In the genomic region with DNA sequence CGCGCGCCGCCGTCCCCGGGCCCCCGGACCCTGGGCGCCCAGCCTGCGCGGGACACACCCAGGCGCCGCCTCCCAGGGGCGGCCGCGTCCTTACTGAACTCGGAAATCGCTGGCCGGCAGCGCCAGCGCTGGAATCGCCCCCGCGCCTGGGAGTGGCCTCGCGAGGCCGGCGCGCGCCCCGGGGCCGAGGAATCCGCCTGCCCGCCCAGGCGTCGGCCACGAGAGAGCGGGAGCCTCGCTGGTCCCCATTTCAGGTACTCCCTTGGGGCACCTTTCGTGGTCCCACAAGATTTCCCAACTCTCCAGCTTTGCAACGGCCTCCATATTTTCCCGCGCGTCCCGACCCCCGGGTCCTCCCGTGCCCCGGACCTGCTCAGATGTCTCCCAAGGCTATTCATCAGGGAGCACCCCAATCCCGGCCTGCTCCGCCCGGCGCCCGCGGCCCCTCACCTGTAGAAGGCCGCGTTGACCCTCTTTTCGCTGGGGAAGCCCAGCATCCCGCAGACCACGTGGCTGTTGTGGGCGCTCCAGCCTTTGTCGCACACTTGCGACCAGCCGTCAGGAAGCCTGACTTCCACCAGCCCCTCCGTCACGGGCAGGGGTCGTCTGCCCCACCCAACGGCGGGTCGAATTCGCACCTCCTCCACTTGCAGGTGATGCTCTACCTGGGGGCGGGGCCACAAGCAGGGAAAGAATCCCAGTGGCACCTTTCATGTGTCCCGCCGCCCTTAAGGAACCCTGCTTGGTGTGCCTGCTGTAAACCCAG, we compare ENCODE assay signal across 8 cellular contexts. TPM values are rescaled to one million over a fixed set of nuclear protein-coding genes. Genes with fewer than 3 reads are reported as not detected.
A peak's percentile ranks its signal among the peaks of the same experiment; 100 is the strongest.
DNase-seq lines count a peak whose midpoint lies in the region; ATAC-seq, FAIRE-seq and TF ChIP-seq lines count a peak whose summit lies in the region.

No MANE protein-coding gene starts in this region.

- no peaks in the 10 kb centered on the region for H3K9me3 Mint-ChIP-seq in T-helper 1 cell treated with Interleukin-12 subunit alpha and Interleukin-12 subunit beta and Interleukin-4 antibody, amounts not matched to agents 30 μg/mL and 1 μg/mL, for 36 hours

- H3K4me1 ChIP-seq in endothelial cell of umbilical vein (ENCODE audit: control insufficient read depth, extremely low read depth, insufficient read depth, low read length) (peaks cover 14% of the 10 kb centered on the region), mucosa of rectum (ENCODE audit: control insufficient read depth in 2 of 2, insufficient read depth in 2 of 2, low read length in 2 of 2) (peaks cover 5 to 23% of the 10 kb centered on the region in 2 donors)

- no peak overlapping the region for H3K4me3 ChIP-seq in SU-DHL-6 (ENCODE audit: insufficient read depth, low read length, poor library complexity, severe bottlenecking)
- H3K4me3 ChIP-seq in endothelial cell of umbilical vein (replicated peaks in 1 of 3; ENCODE audit: insufficient read depth in 1 of 3, low read depth in 1 of 3, low read length in 3 of 3): peak overlapping the region; percentile 42 to 84 (median 66)
- H3K4me3 ChIP-seq in mucosa of rectum (ENCODE audit: low read length in 2 of 2): peak overlapping the region; percentile 66 to 67

- POLR2A ChIA-PET in endothelial cell of umbilical vein (lab: Charles Lee): no interaction called here

- CTCF ChIA-PET in endothelial cell of umbilical vein (lab: Charles Lee): no interaction called here

- H3K27ac Mint-ChIP-seq in T-helper 1 cell treated with Interleukin-12 subunit alpha and Interleukin-12 subunit beta and Interleukin-4 antibody, amounts not matched to agents 30 μg/mL and 1 μg/mL, for 36 hours: no peak overlapping the region

- H4K20me1 ChIP-seq in SU-DHL-6 (ENCODE audit: low read depth, low read length) (no peaks in the 10 kb centered on the region), endothelial cell of umbilical vein (replicated peaks; ENCODE audit: control insufficient read depth, extremely low read depth, insufficient read depth, low read length) (no peaks in the 10 kb centered on the region)

- no peaks in the 10 kb centered on the region for H3K9me2 ChIP-seq in SU-DHL-6 (replicated peaks; ENCODE audit: insufficient read depth, low read length)

- peak overlapping the region; percentile 24 for H3K4me2 ChIP-seq in SU-DHL-6 (ENCODE audit: low read depth, low read length, poor library complexity, severe bottlenecking)
- peak overlapping the region; percentile 82 for H3K4me2 ChIP-seq in endothelial cell of umbilical vein (ENCODE audit: insufficient read depth, low read length)

- no peak for TF ChIP-seq CTCF in SU-DHL-6 (IDR thresholded peaks at IDR 0.05; ENCODE audit: insufficient read depth, low read length, poor library complexity, severe bottlenecking)
- TF ChIP-seq CTCF in endothelial cell of umbilical vein (IDR thresholded peaks at IDR 0.05; ENCODE audit: extremely low read depth in 1 of 2, insufficient read depth in 1 of 2, low read depth in 1 of 2, low read length in 2 of 2): no peak

- H2AFZ ChIP-seq in SU-DHL-6 (ENCODE audit: low read depth, low read length, severe bottlenecking) (no peak overlapping the region), endothelial cell of umbilical vein (ENCODE audit: low read depth, low read length) (peak overlapping the region; percentile 94)

- dilution Hi-C loops in endothelial cell of umbilical vein (cut with MboI; ENCODE audit: extremely low pct_ligation_motif_present, low sequenced_read_pairs): no loop called here

- intact Hi-C loops in endothelial cell of umbilical vein (cut with micrococcal nuclease): loop anchor here (1.0 kb wide), 2 partner anchors 20 to 67 kb away; a partner anchor contains a TSS

- H3K4me3 Mint-ChIP-seq in T-helper 1 cell treated with Interleukin-12 subunit alpha and Interleukin-12 subunit beta and Interleukin-4 antibody, amounts not matched to agents 30 μg/mL and 1 μg/mL, for 36 hours: peak overlapping the region; percentile 54

- TSS peak; percentile 72 for BruUV-seq in endothelial cell of umbilical vein (replicated peaks; lab: Mats Ljungman, UMichigan)

- H3F3A ChIP-seq in SU-DHL-6 (ENCODE audit: insufficient read depth): no peaks in the 10 kb centered on the region

- DNase-seq in T-helper 1 cell: no peak
- peak; percentile 55 for DNase-seq in HPDE6-E6E7 (ENCODE audit: extremely low spot score)
- DNase-seq in endothelial cell of umbilical vein (ENCODE audit: low read depth, low spot score): peak; percentile 32

- no peaks in the 10 kb centered on the region for H3K9me1 ChIP-seq in endothelial cell of umbilical vein (replicated peaks; ENCODE audit: control insufficient read depth, extremely low read depth, insufficient read depth, low read length)

- H3K27me3 ChIP-seq in SU-DHL-6 (ENCODE audit: low read length) (no peaks in the 10 kb centered on the region), endothelial cell of umbilical vein (ENCODE audit: control insufficient read depth in 2 of 2, insufficient read depth in 2 of 2, low read length in 2 of 2) (peaks cover 12 to 24% of the 10 kb centered on the region in 2 experiments), mucosa of rectum (ENCODE audit: control insufficient read depth in 2 of 2, insufficient read depth in 2 of 2, low read length in 2 of 2) (no peaks in the 10 kb centered on the region)

- no peak for ATAC-seq in GM19452 (IDR thresholded peaks at IDR 0.05; ENCODE audit: unreplicated experiment)
- ATAC-seq in HG03135 (IDR thresholded peaks at IDR 0.05; ENCODE audit: unreplicated experiment): no peak

- peak; percentile 62 for TF ChIP-seq POLR2A in endothelial cell of umbilical vein (IDR thresholded peaks at IDR 0.05; ENCODE audit: low read depth, low read length)

- H3K36me3 Mint-ChIP-seq in T-helper 1 cell treated with Interleukin-12 subunit alpha and Interleukin-12 subunit beta and Interleukin-4 antibody, amounts not matched to agents 30 μg/mL and 1 μg/mL, for 36 hours (ENCODE audit: low read depth): no peaks in the 10 kb centered on the region

- H3K36me3 ChIP-seq in SU-DHL-6 (ENCODE audit: low read length): no peaks in the 10 kb centered on the region
- no peaks in the 10 kb centered on the region for H3K36me3 ChIP-seq in endothelial cell of umbilical vein (ENCODE audit: control insufficient read depth in 2 of 2, extremely low read depth in 1 of 2, insufficient read depth in 2 of 2, low read length in 2 of 2)
- H3K36me3 ChIP-seq in mucosa of rectum (ENCODE audit: control insufficient read depth in 2 of 2, insufficient read depth in 2 of 2, low read length in 2 of 2): no peaks in the 10 kb centered on the region

- peaks cover 46% of the 10 kb centered on the region for H3K27me3 Mint-ChIP-seq in T-helper 1 cell treated with Interleukin-12 subunit alpha and Interleukin-12 subunit beta and Interleukin-4 antibody, amounts not matched to agents 30 μg/mL and 1 μg/mL, for 36 hours (ENCODE audit: low read depth)

- H3K9ac ChIP-seq in SU-DHL-6 (ENCODE audit: low read length): no peak overlapping the region
- peak overlapping the region; percentile 55 for H3K9ac ChIP-seq in endothelial cell of umbilical vein (replicated peaks; ENCODE audit: extremely low read depth, insufficient read depth, low read length)
- H3K9ac ChIP-seq in mucosa of rectum (ENCODE audit: low read depth in 1 of 2, low read length in 2 of 2): peak overlapping the region; percentile 52 to 74

- H3K9me3 ChIP-seq in SU-DHL-6 (ENCODE audit: insufficient read depth, low read length) (no peaks in the 10 kb centered on the region), endothelial cell of umbilical vein (replicated peaks; ENCODE audit: control insufficient read depth, insufficient read depth, low read length) (no peaks in the 10 kb centered on the region), mucosa of rectum (ENCODE audit: control insufficient read depth in 2 of 2, low read length in 2 of 2) (no peaks in the 10 kb centered on the region)

- H3K4me1 Mint-ChIP-seq in T-helper 1 cell treated with Interleukin-12 subunit alpha and Interleukin-12 subunit beta and Interleukin-4 antibody, amounts not matched to agents 30 μg/mL and 1 μg/mL, for 36 hours (ENCODE audit: low read depth): peaks cover 17% of the 10 kb centered on the region

- no peaks in the 10 kb centered on the region for H3K79me2 ChIP-seq in SU-DHL-6 (ENCODE audit: insufficient read depth, low read length)
- H3K79me2 ChIP-seq in endothelial cell of umbilical vein (ENCODE audit: control insufficient read depth, insufficient read depth, low read length): no peaks in the 10 kb centered on the region

- H3K27ac ChIP-seq in SU-DHL-6 (ENCODE audit: low read depth, low read length): no peak overlapping the region
- H3K27ac ChIP-seq in endothelial cell of umbilical vein (ENCODE audit: insufficient read depth, low read depth, low read length): no peak overlapping the region
- H3K27ac ChIP-seq in mucosa of rectum (ENCODE audit: low read depth in 2 of 2, low read length in 2 of 2): peak overlapping the region; percentile 43 to 57

- peak; percentile 72 for FAIRE-seq in endothelial cell of umbilical vein (lab: Jason Lieb, UNC)

RNA-seq across cellular contexts. Expression of a gene that starts 4.6 kb away (rescaled TPM):
- total RNA-seq in endothelial cell of umbilical vein: 0.95 and 0.97 TPM in 2 replicates
- polyA plus RNA-seq in endothelial cell of umbilical vein: 1.1 and 1.3 TPM in 2 replicates
- 0.76 and 0.83 TPM in 2 replicates for polyA plus RNA-seq in endothelial cell of umbilical vein (2011; cell fraction: cytosol; rRNA removed)
- polyA plus RNA-seq in endothelial cell of umbilical vein (2011; cell fraction: nucleus; rRNA removed): 2.1 and 2.8 TPM in 2 replicates
- 1.4 and 1.5 TPM in 2 replicates for polyA plus RNA-seq in endothelial cell of umbilical vein (2012)
- 0.62 and 1.0 TPM in 2 replicates for polyA minus RNA-seq in endothelial cell of umbilical vein
- polyA minus RNA-seq in endothelial cell of umbilical vein (2011; cell fraction: cytosol; rRNA and poly(A)+ RNA removed): not detected
- polyA minus RNA-seq in endothelial cell of umbilical vein (2011; cell fraction: nucleus; rRNA and poly(A)+ RNA removed): 0.43 and 0.72 TPM in 2 replicates

RNA-seq across cellular contexts. Expression of a gene that starts 5.4 kb away (rescaled TPM):
- 12.7 and 14.3 TPM in 2 replicates for total RNA-seq in endothelial cell of umbilical vein
- 10.4 and 13.8 TPM in 2 replicates for polyA plus RNA-seq in endothelial cell of umbilical vein
- polyA plus RNA-seq in endothelial cell of umbilical vein (2011; cell fraction: cytosol; rRNA removed): 8.0 and 10.4 TPM in 2 replicates
- polyA plus RNA-seq in endothelial cell of umbilical vein (2011; cell fraction: nucleus; rRNA removed): 6.9 and 7.5 TPM in 2 replicates
- 13.7 and 16.2 TPM in 2 replicates for polyA plus RNA-seq in endothelial cell of umbilical vein (2012)
- 5.2 and 9.2 TPM in 2 replicates for polyA minus RNA-seq in endothelial cell of umbilical vein
- 1.4 TPM for polyA minus RNA-seq in endothelial cell of umbilical vein (2011; cell fraction: cytosol; rRNA and poly(A)+ RNA removed)
- polyA minus RNA-seq in endothelial cell of umbilical vein (2011; cell fraction: nucleus; rRNA and poly(A)+ RNA removed): 2.0 and 2.4 TPM in 2 replicates

RNA-seq across cellular contexts. Expression of a gene that starts 19.4 kb away (rescaled TPM):
- 32.6 and 34.3 TPM in 2 replicates for total RNA-seq in endothelial cell of umbilical vein
- polyA plus RNA-seq in endothelial cell of umbilical vein: 52.8 and 54.1 TPM in 2 replicates
- 40.1 and 41.8 TPM in 2 replicates for polyA plus RNA-seq in endothelial cell of umbilical vein (2011; cell fraction: cytosol; rRNA removed)
- 75.8 and 82.4 TPM in 2 replicates for polyA plus RNA-seq in endothelial cell of umbilical vein (2011; cell fraction: nucleus; rRNA removed)
- 36.4 and 39.5 TPM in 2 replicates for polyA plus RNA-seq in endothelial cell of umbilical vein (2012)
- polyA minus RNA-seq in endothelial cell of umbilical vein: 40.2 and 45.8 TPM in 2 replicates
- polyA minus RNA-seq in endothelial cell of umbilical vein (2011; cell fraction: cytosol; rRNA and poly(A)+ RNA removed): 19.7 TPM
- polyA minus RNA-seq in endothelial cell of umbilical vein (2011; cell fraction: nucleus; rRNA and poly(A)+ RNA removed): 12.8 and 15.3 TPM in 2 replicates

RNA-seq across cellular contexts. Expression of a gene that starts 19.6 kb away (rescaled TPM):
- 103 and 109 TPM in 2 replicates for total RNA-seq in endothelial cell of umbilical vein
- 187 and 203 TPM in 2 replicates for polyA plus RNA-seq in endothelial cell of umbilical vein
- polyA plus RNA-seq in endothelial cell of umbilical vein (2011; cell fraction: cytosol; rRNA removed): 135 and 136 TPM in 2 replicates
- 688 and 725 TPM in 2 replicates for polyA plus RNA-seq in endothelial cell of umbilical vein (2011; cell fraction: nucleus; rRNA removed)
- polyA plus RNA-seq in endothelial cell of umbilical vein (2012): 94.6 and 97.7 TPM in 2 replicates
- 75.9 and 98.4 TPM in 2 replicates for polyA minus RNA-seq in endothelial cell of umbilical vein
- 117 TPM for polyA minus RNA-seq in endothelial cell of umbilical vein (2011; cell fraction: cytosol; rRNA and poly(A)+ RNA removed)
- polyA minus RNA-seq in endothelial cell of umbilical vein (2011; cell fraction: nucleus; rRNA and poly(A)+ RNA removed): 108 and 112 TPM in 2 replicates

RNA-seq across cellular contexts. Expression of a gene that starts 23.1 kb away (rescaled TPM):
- total RNA-seq in endothelial cell of umbilical vein: 0.44 and 0.69 TPM in 2 replicates
- polyA plus RNA-seq in endothelial cell of umbilical vein: 0.03 and 0.06 TPM in 2 replicates
- 0.13 TPM in 1 of 2 replicates, not detected in the other for polyA plus RNA-seq in endothelial cell of umbilical vein (2011; cell fraction: cytosol; rRNA removed)
- polyA plus RNA-seq in endothelial cell of umbilical vein (2011; cell fraction: nucleus; rRNA removed): 1.2 TPM in 2 replicates
- not detected in 2 replicates for polyA plus RNA-seq in endothelial cell of umbilical vein (2012)
- polyA minus RNA-seq in endothelial cell of umbilical vein: not detected in 2 replicates
- polyA minus RNA-seq in endothelial cell of umbilical vein (2011; cell fraction: cytosol; rRNA and poly(A)+ RNA removed): not detected
- polyA minus RNA-seq in endothelial cell of umbilical vein (2011; cell fraction: nucleus; rRNA and poly(A)+ RNA removed): 0.19 TPM in 1 of 2 replicates, not detected in the other

Comparison
In these comparisons a context has a peak if more than half of its experiments do, and no peak if none do; other contexts are left out.
1. DNase-seq: peak in HPDE6-E6E7 (single experiment) and endothelial cell of umbilical vein (single experiment); none in T-helper 1 cell (0 of 5).
2. H3K27ac ChIP-seq: peak in mucosa of rectum (2 of 2); none in SU-DHL-6 (single experiment) and endothelial cell of umbilical vein (single experiment).